8 cellular contexts compared by ENCODE assay signal in the genomic region with DNA sequence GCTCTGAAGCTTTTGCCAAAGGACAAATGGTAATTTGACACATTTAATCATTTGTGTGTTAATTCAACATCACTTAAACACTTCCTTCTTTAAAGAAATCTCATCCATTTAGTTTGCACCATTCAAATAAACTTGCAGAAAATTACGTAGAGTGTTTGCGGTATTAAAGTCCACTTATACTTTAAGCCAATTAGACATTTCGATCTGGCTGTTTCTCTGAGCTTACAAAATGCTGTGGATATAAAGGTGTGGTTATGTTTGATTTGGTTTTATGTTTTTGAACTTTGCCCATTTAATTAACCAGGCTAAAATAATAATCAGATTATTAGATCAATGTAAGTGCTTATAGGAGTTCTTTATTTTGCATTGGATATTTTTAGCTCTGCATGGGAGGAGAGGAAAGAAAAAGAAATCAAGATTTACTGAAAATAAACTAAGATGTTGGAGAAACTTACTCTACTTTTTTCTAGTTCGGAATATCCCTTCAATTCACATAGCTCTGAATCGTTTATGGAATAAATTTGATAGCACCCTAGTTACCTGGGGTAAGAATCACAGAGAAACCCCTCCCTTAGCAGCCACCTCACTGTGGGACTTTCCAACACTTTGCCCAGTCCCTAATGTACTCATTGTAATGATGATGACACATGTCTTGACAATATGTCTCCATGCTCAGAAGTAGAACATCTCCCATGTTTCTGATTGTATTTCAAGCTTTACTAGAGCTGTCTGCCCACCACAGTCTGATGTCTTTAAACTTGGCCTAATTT.
A peak's percentile ranks its signal among the peaks of the same experiment; 100 is the strongest.
DNase-seq lines count a peak whose midpoint lies in the region; ATAC-seq and TF ChIP-seq lines count a peak whose summit lies in the region.

No MANE protein-coding gene starts in this region.

- WGBS in esophagus muscularis mucosa: 86% methylated on average over 5 of the region's 5 CpGs

- no peaks in the 10 kb centered on the region for H3K9me3 ChIP-seq in esophagus muscularis mucosa

- H3K9me3 Mint-ChIP-seq in central memory CD8-positive, alpha-beta T cell: no peaks in the 10 kb centered on the region

- TF ChIP-seq CTCF in esophagus muscularis mucosa (IDR thresholded peaks at IDR 0.05): no peak
- no peak for TF ChIP-seq CTCF in foreskin fibroblast (IDR thresholded peaks at IDR 0.05; ENCODE audit: low read depth, low read length)

- peak; percentile 62 for DNase-seq in T-helper 22 cell (ENCODE audit: low read depth)
- peak in 1 of 2 donors; percentile 50 for DNase-seq in central memory CD8-positive, alpha-beta T cell (ENCODE audit: low spot score in 2 of 2)
- DNase-seq in stimulated activated CD4-positive, alpha-beta T cell treated with anti-CD3 and anti-CD28 coated beads, Interleukin-4, amount 100 ng/mL, for 24 hours: peak; percentile 54
- DNase-seq in esophagus muscularis mucosa (ENCODE audit: extremely low spot score): no peak
- no peak for DNase-seq in foreskin fibroblast
- DNase-seq in AML-193 (lab: John Stamatoyannopoulos, UW): no peak

- peak overlapping the region; percentile 68 for H3K4me3 Mint-ChIP-seq in central memory CD8-positive, alpha-beta T cell

- H3K4me3 ChIP-seq in esophagus muscularis mucosa (no peak overlapping the region), foreskin fibroblast (ENCODE audit: low read depth in 1 of 2, low read length in 2 of 2) (no peak overlapping the region)

- H3K27ac Mint-ChIP-seq in central memory CD8-positive, alpha-beta T cell (ENCODE audit: low read depth): peak overlapping the region; percentile 98

- no peaks in the 10 kb centered on the region for H3K27me3 ChIP-seq in esophagus muscularis mucosa

- TF ChIP-seq EP300 in esophagus muscularis mucosa (IDR thresholded peaks at IDR 0.05): no peak

- H3K4me1 ChIP-seq in esophagus muscularis mucosa: no peaks in the 10 kb centered on the region

- intact Hi-C loops in esophagus muscularis mucosa (cut with DNase I): no loop called here

- no peak overlapping the region for H3K27ac ChIP-seq in esophagus muscularis mucosa (replicated peaks in 1 of 4)

- no peaks in the 10 kb centered on the region for H3K27me3 Mint-ChIP-seq in central memory CD8-positive, alpha-beta T cell

- H3K4me1 Mint-ChIP-seq in central memory CD8-positive, alpha-beta T cell: peaks cover 64% of the 10 kb centered on the region

- H3K36me3 Mint-ChIP-seq in central memory CD8-positive, alpha-beta T cell (ENCODE audit: insufficient read depth): peaks cover 15% of the 10 kb centered on the region

- TF ChIP-seq POLR2A in esophagus muscularis mucosa (IDR thresholded peaks at IDR 0.05; ENCODE audit: low read depth): no peak

- no peaks in the 10 kb centered on the region for H3K36me3 ChIP-seq in esophagus muscularis mucosa

- ATAC-seq in GM21526 (IDR thresholded peaks at IDR 0.05; ENCODE audit: low FRiP score, unreplicated experiment): peak; percentile 13
- peak; percentile 47 for ATAC-seq in central memory CD8-positive, alpha-beta T cell (replicated peaks; ENCODE audit: extremely low read depth, poor library complexity, severe bottlenecking)
- no peak for ATAC-seq in HG02973 (IDR thresholded peaks at IDR 0.05; ENCODE audit: unreplicated experiment)

Comparison
In these comparisons a context has a peak if more than half of its experiments do, and no peak if none do; other contexts are left out.
1. DNase-seq: peak in T-helper 22 cell (single experiment) and stimulated activated CD4-positive, alpha-beta T cell treated with anti-CD3 and anti-CD28 coated beads, Interleukin-4, amount 100 ng/mL, for 24 hours (single experiment); none in esophagus muscularis mucosa (single experiment), foreskin fibroblast (0 of 2) and AML-193 (0 of 2).